In the genomic region with DNA sequence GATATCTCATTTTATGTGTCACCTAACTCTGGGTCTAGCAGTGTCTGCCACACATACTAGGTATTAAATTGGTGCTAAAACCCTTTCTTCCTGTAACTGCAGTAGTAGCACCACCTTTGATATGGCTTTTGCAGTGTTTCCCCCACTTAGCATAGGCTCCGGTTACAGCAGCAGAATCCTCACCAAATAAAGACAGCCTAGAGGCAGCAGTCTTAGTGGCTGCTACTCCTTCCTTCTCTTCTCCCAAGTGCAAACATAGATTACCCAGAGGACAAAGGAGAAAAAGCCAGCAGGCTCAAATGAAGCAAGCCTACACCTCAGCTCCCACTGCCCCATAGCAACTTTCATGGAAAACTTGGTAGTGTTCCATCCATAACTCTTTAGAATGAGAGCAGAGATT, we compare ENCODE assay signal across 1 cellular context.
TF ChIP-seq lines count a peak whose summit lies in the region.

No MANE protein-coding gene starts in this region.

TF ChIP-seq in IMR-90, 13 proteins besides CTCF, POLR2A, EP300 and RAD21 (continued from another document):
- TF ChIP-seq, protein P1, sequence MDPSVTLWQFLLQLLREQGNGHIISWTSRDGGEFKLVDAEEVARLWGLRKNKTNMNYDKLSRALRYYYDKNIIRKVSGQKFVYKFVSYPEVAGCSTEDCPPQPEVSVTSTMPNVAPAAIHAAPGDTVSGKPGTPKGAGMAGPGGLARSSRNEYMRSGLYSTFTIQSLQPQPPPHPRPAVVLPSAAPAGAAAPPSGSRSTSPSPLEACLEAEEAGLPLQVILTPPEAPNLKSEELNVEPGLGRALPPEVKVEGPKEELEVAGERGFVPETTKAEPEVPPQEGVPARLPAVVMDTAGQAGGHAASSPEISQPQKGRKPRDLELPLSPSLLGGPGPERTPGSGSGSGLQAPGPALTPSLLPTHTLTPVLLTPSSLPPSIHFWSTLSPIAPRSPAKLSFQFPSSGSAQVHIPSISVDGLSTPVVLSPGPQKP (IDR thresholded peaks at IDR 0.05; ENCODE audit: borderline replicate concordance, low read depth, low read length), result no peak
- TF ChIP-seq SMC3 (IDR thresholded peaks at IDR 0.05; ENCODE audit: low read depth, low read length), result no peak
- TF ChIP-seq RFX5 (IDR thresholded peaks at IDR 0.05; ENCODE audit: low read depth, low read length), result no peak
- TF ChIP-seq, protein P2, sequence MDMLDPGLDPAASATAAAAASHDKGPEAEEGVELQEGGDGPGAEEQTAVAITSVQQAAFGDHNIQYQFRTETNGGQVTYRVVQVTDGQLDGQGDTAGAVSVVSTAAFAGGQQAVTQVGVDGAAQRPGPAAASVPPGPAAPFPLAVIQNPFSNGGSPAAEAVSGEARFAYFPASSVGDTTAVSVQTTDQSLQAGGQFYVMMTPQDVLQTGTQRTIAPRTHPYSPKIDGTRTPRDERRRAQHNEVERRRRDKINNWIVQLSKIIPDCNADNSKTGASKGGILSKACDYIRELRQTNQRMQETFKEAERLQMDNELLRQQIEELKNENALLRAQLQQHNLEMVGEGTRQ (IDR thresholded peaks at IDR 0.05; ENCODE audit: low read depth, low read length), result no peak
- TF ChIP-seq RCOR1 (IDR thresholded peaks at IDR 0.05; ENCODE audit: insufficient replicate concordance, low read length), result no peak
- no peak for TF ChIP-seq NFE2L2 (IDR thresholded peaks at IDR 0.05; ENCODE audit: low read depth, low read length)
- TF ChIP-seq MXI1 (IDR thresholded peaks at IDR 0.05; ENCODE audit: borderline replicate concordance, low read depth, low read length), result no peak
- TF ChIP-seq FOS (IDR thresholded peaks at IDR 0.05; ENCODE audit: low read depth, low read length), result no peak
TF ChIP-seq in IMR-90: peak in this region for 0.
